ENCODE assay signal across 10 cellular contexts in the genomic region with DNA sequence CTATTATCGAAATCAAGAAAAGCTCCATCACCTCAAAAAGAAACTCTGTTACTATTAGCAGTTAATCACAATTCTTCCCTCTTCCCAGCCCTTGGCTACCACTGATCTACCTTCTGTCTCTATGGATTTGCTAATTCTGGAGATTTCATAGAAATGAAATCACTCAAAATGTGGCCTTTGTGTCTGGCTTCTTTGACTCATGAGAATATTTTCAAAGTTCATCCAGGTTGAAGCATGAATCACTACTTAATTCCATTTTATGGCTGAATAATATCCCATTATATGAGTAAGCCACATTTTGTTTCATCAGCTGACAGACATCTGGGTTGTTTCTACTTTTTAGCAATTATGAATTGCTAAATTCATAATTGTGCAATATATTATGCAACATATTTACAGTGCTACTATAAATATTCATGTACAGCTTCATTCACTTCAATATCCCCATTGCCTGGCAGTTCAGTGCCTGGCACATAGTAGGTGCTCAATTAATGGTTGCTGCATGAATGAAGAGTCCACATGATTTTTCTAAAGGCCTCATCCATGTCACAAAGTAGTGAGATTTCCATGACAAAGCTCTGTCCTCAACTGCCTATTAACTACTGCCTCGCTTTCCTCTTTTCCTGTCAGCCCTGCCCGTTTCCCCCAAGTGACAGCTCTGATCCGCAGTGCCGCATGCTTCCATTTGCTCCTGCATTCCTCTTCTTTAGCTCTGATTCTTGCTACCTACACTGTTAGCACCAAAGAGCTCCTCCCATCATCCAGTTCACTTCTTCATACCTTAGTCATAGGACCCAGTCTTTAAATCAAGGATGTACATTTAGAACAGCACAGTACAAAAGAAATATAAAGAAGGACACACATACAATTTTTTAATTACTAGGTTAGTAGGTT. TPM values are rescaled to one million over a fixed set of nuclear protein-coding genes. Genes with fewer than 3 reads are reported as not detected.
DNase-seq lines count a peak whose midpoint lies in the region; ATAC-seq and TF ChIP-seq lines count a peak whose summit lies in the region.
"Had no signal": no experiment of that assay in that cellular context is flagged by ENCODE, and none has a peak within 500 bp of the region (broad histone marks: within the 10 kb centered on the region; RNA-seq: fewer than 3 reads in every experiment).

No MANE protein-coding gene starts in this region.

- no peak for DNase-seq in Right ventricle myocardium inferior (ENCODE audit: missing footprints)
- DNase-seq in right atrium auricular region (ENCODE audit: low spot score): no peak
- DNase-seq in astrocyte of the spinal cord (ENCODE audit: low read depth, low spot score): peak; percentile 89
- DNase-seq in kidney epithelial cell (ENCODE audit: low read depth): peak; percentile 65
- no peak for DNase-seq in GM20000 (ENCODE audit: low spot score)
- no peak for DNase-seq in stimulated activated CD4-positive, alpha-beta T cell treated with anti-CD3 and anti-CD28 coated beads, Interleukin-4, amount 100 ng/mL, for 4 hours
- no peak for DNase-seq in DMS153 (lab: John Stamatoyannopoulos, UW)
- DNase-seq: NCI-H446 had no signal

- in situ Hi-C loops in astrocyte of the spinal cord (cut with HindIII; ENCODE audit: low sequenced_read_pairs): no loop called here

- no peaks in the 10 kb centered on the region for H3K9me3 ChIP-seq in right atrium auricular region

- H3K4me1 ChIP-seq in right atrium auricular region: peaks cover 0 to 15% of the 10 kb centered on the region in 2 donors

- H3K36me3 ChIP-seq in right atrium auricular region: peaks cover 46% of the 10 kb centered on the region
- no peaks in the 10 kb centered on the region for H3K36me3 ChIP-seq in kidney epithelial cell (ENCODE audit: control insufficient read depth, insufficient read depth, low read length)

- H3K27ac ChIP-seq in right atrium auricular region: peak overlapping the region in 1 of 2 donors; percentile 23
- H3K27ac ChIP-seq: C4-2B had no signal

- TF ChIP-seq CTCF in right atrium auricular region (IDR thresholded peaks at IDR 0.05) (no peak), astrocyte of the spinal cord (IDR thresholded peaks at IDR 0.05; ENCODE audit: low read depth, low read length) (no peak), kidney epithelial cell (IDR thresholded peaks at IDR 0.05; ENCODE audit: insufficient read depth, low read length, poor library complexity, severe bottlenecking) (no peak), GM20000 (IDR thresholded peaks at IDR 0.05; ENCODE audit: extremely low read depth, missing control alignments) (no peak)

- H3K27me3 ChIP-seq in right atrium auricular region: no peaks in the 10 kb centered on the region
- H3K27me3 ChIP-seq in kidney epithelial cell (ENCODE audit: control insufficient read depth, insufficient read depth, low read length): no peaks in the 10 kb centered on the region

- ATAC-seq in Right ventricle myocardium inferior (peak; percentile 59), GM19324 (IDR thresholded peaks at IDR 0.05; ENCODE audit: low FRiP score, unreplicated experiment) (no peak)

- intact Hi-C loops in Right ventricle myocardium inferior (cut with DNase I): no loop called here

- H3K4me3 ChIP-seq in right atrium auricular region (no peak overlapping the region), astrocyte of the spinal cord (ENCODE audit: low read depth, low read length) (no peak overlapping the region), kidney epithelial cell (ENCODE audit: low read depth, low read length) (no peak overlapping the region)

RNA-seq across cellular contexts. Expression of a gene that starts 32.8 kb away (rescaled TPM):
- total RNA-seq in Right ventricle myocardium inferior (22.2 TPM), right atrium auricular region (10 to 100 TPM; 17.1 to 18.7 TPM), kidney epithelial cell (33.6 and 47.0 TPM in 2 replicates)

Comparison
In these comparisons a context has a peak if more than half of its experiments do, and no peak if none do; other contexts are left out.
1. DNase-seq: peak in astrocyte of the spinal cord (single experiment) and kidney epithelial cell (single experiment); none in Right ventricle myocardium inferior (single experiment), right atrium auricular region (single experiment), GM20000 (single experiment), stimulated activated CD4-positive, alpha-beta T cell treated with anti-CD3 and anti-CD28 coated beads, Interleukin-4, amount 100 ng/mL, for 4 hours (0 of 2) and DMS153 (single experiment).